In the genomic region with DNA sequence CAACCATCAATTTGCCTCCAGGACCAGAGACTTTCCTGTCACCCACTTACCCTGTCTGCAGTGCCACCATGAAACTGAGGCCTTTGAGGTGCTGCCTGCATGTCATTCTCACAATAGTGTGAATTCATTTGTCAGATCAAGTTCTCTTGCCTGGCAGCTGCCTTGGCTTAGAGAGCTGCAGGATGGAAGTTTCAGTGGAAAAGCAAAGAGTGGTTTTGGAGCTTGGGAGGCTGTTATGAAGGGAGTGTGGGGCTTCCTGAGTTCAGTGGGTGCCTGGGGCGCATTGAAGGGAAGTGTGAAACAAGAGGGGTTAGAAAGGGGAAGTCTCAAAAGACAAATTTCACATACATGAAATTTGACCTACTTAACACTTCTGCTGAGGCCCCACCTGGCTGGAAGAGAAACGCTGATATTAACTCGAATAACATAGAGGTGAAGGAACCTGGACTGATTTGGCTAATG, we compare ENCODE assay signal across 10 cellular contexts.
DNase-seq lines count a peak whose midpoint lies in the region; ATAC-seq and TF ChIP-seq lines count a peak whose summit lies in the region.
"Had no signal": no experiment of that assay in that cellular context is flagged by ENCODE, and none has a peak within 500 bp of the region (broad histone marks: within the 10 kb centered on the region; RNA-seq: fewer than 3 reads in every experiment).

No MANE protein-coding gene starts in this region.

- H3K27ac ChIP-seq in neutrophil: peak overlapping the region; percentile 85
- H3K27ac ChIP-seq: A549 had no signal

- no peak overlapping the region for H3K4me3 ChIP-seq in neutrophil (ENCODE audit: low read depth in 1 of 2, low read length in 1 of 2)
- H3K4me3 ChIP-seq: A549 had no signal

- no peaks in the 10 kb centered on the region for H3K9me3 Mint-ChIP-seq in T-helper 1 cell treated with Interleukin-12 subunit alpha and Interleukin-12 subunit beta and Interleukin-4 antibody, amounts not matched to agents 30 μg/mL and 1 μg/mL, for 36 hours
- H3K9me3 Mint-ChIP-seq: type B pancreatic cell had no signal

- peaks cover 59% of the 10 kb centered on the region for H3K4me1 Mint-ChIP-seq in T-helper 1 cell treated with Interleukin-12 subunit alpha and Interleukin-12 subunit beta and Interleukin-4 antibody, amounts not matched to agents 30 μg/mL and 1 μg/mL, for 36 hours (ENCODE audit: low read depth)

- DNase-seq in T-helper 1 cell (no peak), SKM-1 (lab: John Stamatoyannopoulos, UW; ENCODE audit: unreplicated experiment) (peak; percentile 44), NCI-H2029 (lab: John Stamatoyannopoulos, UW) (no peak)

- TF ChIP-seq CTCF in neutrophil (IDR thresholded peaks at IDR 0.05): no peak

- H3K27ac Mint-ChIP-seq in T-helper 1 cell treated with Interleukin-12 subunit alpha and Interleukin-12 subunit beta and Interleukin-4 antibody, amounts not matched to agents 30 μg/mL and 1 μg/mL, for 36 hours: peak overlapping the region; percentile 62
- H3K27ac Mint-ChIP-seq: type B pancreatic cell had no signal

- H3K27me3 Mint-ChIP-seq in T-helper 1 cell treated with Interleukin-12 subunit alpha and Interleukin-12 subunit beta and Interleukin-4 antibody, amounts not matched to agents 30 μg/mL and 1 μg/mL, for 36 hours (ENCODE audit: low read depth): no peaks in the 10 kb centered on the region

- H3K36me3 ChIP-seq in neutrophil: no peaks in the 10 kb centered on the region

- no peaks in the 10 kb centered on the region for H3K9me3 ChIP-seq in neutrophil
- H3K9me3 ChIP-seq: A549 had no signal

- H3K36me3 Mint-ChIP-seq in T-helper 1 cell treated with Interleukin-12 subunit alpha and Interleukin-12 subunit beta and Interleukin-4 antibody, amounts not matched to agents 30 μg/mL and 1 μg/mL, for 36 hours (ENCODE audit: low read depth): no peaks in the 10 kb centered on the region
- H3K36me3 Mint-ChIP-seq: type B pancreatic cell had no signal

- ATAC-seq in HG02678 (IDR thresholded peaks at IDR 0.05; ENCODE audit: unreplicated experiment): peak; percentile 47
- ATAC-seq in GM19455 (IDR thresholded peaks at IDR 0.05; ENCODE audit: unreplicated experiment): no peak
- ATAC-seq in HG03469 (IDR thresholded peaks at IDR 0.05; ENCODE audit: unreplicated experiment): no peak
- ATAC-seq: A549 had no signal

- H3K4me3 Mint-ChIP-seq in T-helper 1 cell treated with Interleukin-12 subunit alpha and Interleukin-12 subunit beta and Interleukin-4 antibody, amounts not matched to agents 30 μg/mL and 1 μg/mL, for 36 hours: no peak overlapping the region

- peaks cover 44 to 49% of the 10 kb centered on the region in 2 experiments for H3K4me1 ChIP-seq in neutrophil (ENCODE audit: control insufficient read depth in 1 of 2, insufficient read depth in 1 of 2, low read depth in 1 of 2, low read length in 1 of 2)
- H3K4me1 ChIP-seq: A549 had no signal

- H3K27me3 ChIP-seq in neutrophil: peaks cover 4% of the 10 kb centered on the region
